13 cellular contexts compared by ENCODE assay signal in genomic region chr1:43868741-43869067, GRCh38.
DNase-seq lines count a peak whose midpoint lies in the region; ATAC-seq and TF ChIP-seq lines count a peak whose summit lies in the region.
"Had no signal": no experiment of that assay in that cellular context is flagged by ENCODE, and none has a peak within 500 bp of the region (broad histone marks: within the 10 kb centered on the region; RNA-seq: fewer than 3 reads in every experiment).

No MANE protein-coding gene starts in this region.

- H3K27ac ChIP-seq in heart right ventricle: peak overlapping the region in 8 of 10 donors; percentile 55 to 78 (median 69)
- H3K27ac ChIP-seq in H9 (ENCODE audit: insufficient read length, low read depth, low read length): no peak overlapping the region
- H3K27ac ChIP-seq: colonic mucosa, suprapubic skin had no signal

- intact Hi-C loops in heart right ventricle (cut with DNase I): no loop called here
- intact Hi-C loops in activated T-helper 1 cell treated with anti-CD3 and anti-CD28 coated beads, Interleukin-12 subunit alpha, Interleukin-12 subunit beta, Interleukin-2, Interleukin-4 antibody, amounts not matched to agents 30 ng/mL and 10 ng/mL and 1 ng/mL, durations not matched to agents 14 hours and 24 hours and 36 hours (cut with micrococcal nuclease): no loop called here

- no peaks in the 10 kb centered on the region for H3K23me2 ChIP-seq in H9 (ENCODE audit: insufficient read length, low read depth, low read length, poor library complexity, severe bottlenecking)

- no peak overlapping the region for H2AFZ ChIP-seq in H9 (ENCODE audit: low read length)

- no peak overlapping the region for H3K23ac ChIP-seq in H9 (ENCODE audit: insufficient read length, low read depth, low read length)

- no peak overlapping the region for H2BK120ac ChIP-seq in H9 (ENCODE audit: low read depth, low read length, poor library complexity, severe bottlenecking)

- no peak overlapping the region for H3K4me2 ChIP-seq in H9 (ENCODE audit: insufficient read depth, insufficient read length, low read length)

- H3K4me1 ChIP-seq in adipocyte (ENCODE audit: control insufficient read depth, insufficient read depth, low read length): peaks cover 16% of the 10 kb centered on the region
- H3K4me1 ChIP-seq in heart right ventricle: peaks cover 0 to 55% (median 37%) of the 10 kb centered on the region in 9 donors
- H3K4me1 ChIP-seq in H9 (ENCODE audit: insufficient read depth, low read length): no peaks in the 10 kb centered on the region
- H3K4me1 ChIP-seq: colonic mucosa had no signal

- no peak overlapping the region for H3K9ac ChIP-seq in adipocyte (ENCODE audit: low read length)
- no peak overlapping the region for H3K9ac ChIP-seq in H9 (ENCODE audit: extremely low read depth, insufficient read length, low read length)

- ATAC-seq in activated T-cell treated with anti-CD3 and anti-CD28 coated beads, Interleukin-2, amount 50 U/mL, for 72 hours (replicated peaks in 1 of 2): no peak
- peak; percentile 75 to 93 (median 83) for ATAC-seq in heart right ventricle
- ATAC-seq: naive thymus-derived CD8-positive, alpha-beta T cell had no signal

- no peak overlapping the region for H2BK20ac ChIP-seq in H9 (ENCODE audit: low read depth, low read length, poor library complexity, severe bottlenecking)

- no peak for DNase-seq in activated T-cell treated with anti-CD3 and anti-CD28 coated beads, Interleukin-2, amount 50 U/mL, for 72 hours
- DNase-seq in activated T-cell treated with anti-CD3 and anti-CD28 coated beads, Interleukin-2, amount 50 U/mL, for 1 hour: no peak
- peak; percentile 65 for DNase-seq in adipocyte (ENCODE audit: low read depth)
- DNase-seq in heart right ventricle: peak in 1 of 2 donors; percentile 85
- peak; percentile 42 for DNase-seq in stromal cell of bone marrow (ENCODE audit: low read depth)
- no peak for DNase-seq in H9
- DNase-seq in activated T-helper 1 cell treated with anti-CD3 and anti-CD28 coated beads, Interleukin-12 subunit alpha, Interleukin-12 subunit beta, Interleukin-2, Interleukin-4 antibody, amounts not matched to agents 30 ng/mL and 10 ng/mL and 1 ng/mL, durations not matched to agents 14 hours and 24 hours and 36 hours (ENCODE audit: low spot score): no peak
- DNase-seq in NK-92 treated with Interleukin-12 subunit alpha and Interleukin-12 subunit beta, amount 100 ng/mL, for 24 hours (lab: John Stamatoyannopoulos, UW): no peak
- DNase-seq: colonic mucosa; GDM1; GOT3; naive thymus-derived CD8-positive, alpha-beta T cell had no signal

- no peaks in the 10 kb centered on the region for H3K27me3 ChIP-seq in adipocyte (replicated peaks; ENCODE audit: control insufficient read depth, insufficient read depth, low read length)
- H3K27me3 ChIP-seq in heart right ventricle: no peaks in the 10 kb centered on the region
- H3K27me3 ChIP-seq in H9 (ENCODE audit: insufficient read depth, low read length): no peaks in the 10 kb centered on the region
- H3K27me3 ChIP-seq: colonic mucosa, suprapubic skin had no signal

- no peaks in the 10 kb centered on the region for H3K9me3 ChIP-seq in adipocyte (ENCODE audit: control insufficient read depth, low read length)
- no peaks in the 10 kb centered on the region for H3K9me3 ChIP-seq in heart right ventricle
- no peaks in the 10 kb centered on the region for H3K9me3 ChIP-seq in H9 (ENCODE audit: control insufficient read depth, low read depth, low read length)
- H3K9me3 ChIP-seq: colonic mucosa, suprapubic skin had no signal

- H2AK5ac ChIP-seq in H9 (ENCODE audit: insufficient read length, low read length): no peak overlapping the region

- no peak overlapping the region for H4K8ac ChIP-seq in H9 (replicated peaks; ENCODE audit: insufficient read length, low read depth, low read length)

- peaks cover 51% of the 10 kb centered on the region for H3K4me1 Mint-ChIP-seq in activated T-cell treated with anti-CD3 and anti-CD28 coated beads, Interleukin-2, amount 50 U/mL, for 72 hours (ENCODE audit: low read depth)
- peaks cover 0 to 4% of the 10 kb centered on the region in 2 experiments; a peak in 2 of 4 replicates for H3K4me1 Mint-ChIP-seq in H9
- peaks cover 41% of the 10 kb centered on the region for H3K4me1 Mint-ChIP-seq in activated T-helper 1 cell treated with anti-CD3 and anti-CD28 coated beads, Interleukin-12 subunit alpha, Interleukin-12 subunit beta, Interleukin-2, Interleukin-4 antibody, amounts not matched to agents 30 ng/mL and 10 ng/mL and 1 ng/mL, durations not matched to agents 14 hours and 24 hours and 36 hours (ENCODE audit: low read depth)

- H2BK12ac ChIP-seq in H9 (ENCODE audit: insufficient read length, low read depth, low read length): no peak overlapping the region

- H3K4me3 ChIP-seq in adipocyte (ENCODE audit: low read length) (peak overlapping the region; percentile 31), heart right ventricle (no peak overlapping the region)
- H3K4me3 ChIP-seq: colonic mucosa, suprapubic skin had no signal

- H3K79me2 ChIP-seq in H9 (ENCODE audit: insufficient read depth, low read length): no peaks in the 10 kb centered on the region

- H3K36me3 Mint-ChIP-seq in activated T-cell treated with anti-CD3 and anti-CD28 coated beads, Interleukin-2, amount 50 U/mL, for 72 hours (ENCODE audit: insufficient read depth in 2 of 2): peaks cover 3% of the 10 kb centered on the region in 2 donors
- no peaks in the 10 kb centered on the region for H3K36me3 Mint-ChIP-seq in H9 (ENCODE audit: insufficient read depth in 1 of 3, low read depth in 3 of 3)
- no peaks in the 10 kb centered on the region for H3K36me3 Mint-ChIP-seq in activated T-helper 1 cell treated with anti-CD3 and anti-CD28 coated beads, Interleukin-12 subunit alpha, Interleukin-12 subunit beta, Interleukin-2, Interleukin-4 antibody, amounts not matched to agents 30 ng/mL and 10 ng/mL and 1 ng/mL, durations not matched to agents 14 hours and 24 hours and 36 hours (ENCODE audit: low read depth)

- no peak for TF ChIP-seq CTCF in heart right ventricle (IDR thresholded peaks at IDR 0.05)
- no peak for TF ChIP-seq CTCF in H9 (conservative IDR thresholded peaks at IDR 0.05)

- H4K5ac ChIP-seq in H9 (ENCODE audit: insufficient read length, low read depth, low read length): no peak overlapping the region

- H3K56ac ChIP-seq in H9 (ENCODE audit: insufficient read length, low read depth, low read length): no peak overlapping the region

- H3K4ac ChIP-seq in H9 (ENCODE audit: low read depth, low read length): no peak overlapping the region

- H4K91ac ChIP-seq in H9 (ENCODE audit: insufficient read length, low read depth, low read length): no peak overlapping the region

- H3K14ac ChIP-seq in H9 (ENCODE audit: insufficient read depth, low read length): no peak overlapping the region

- no peak overlapping the region for H3T11ph ChIP-seq in H9 (ENCODE audit: low read length)

- H2BK5ac ChIP-seq in H9 (ENCODE audit: insufficient read length, low read length): no peak overlapping the region

- no peak overlapping the region for H3K18ac ChIP-seq in H9 (ENCODE audit: insufficient read length, low read depth, low read length)

- no peak overlapping the region for H3K4me3 Mint-ChIP-seq in activated T-cell treated with anti-CD3 and anti-CD28 coated beads, Interleukin-2, amount 50 U/mL, for 72 hours
- no peak overlapping the region for H3K4me3 Mint-ChIP-seq in H9
- no peak overlapping the region for H3K4me3 Mint-ChIP-seq in activated T-helper 1 cell treated with anti-CD3 and anti-CD28 coated beads, Interleukin-12 subunit alpha, Interleukin-12 subunit beta, Interleukin-2, Interleukin-4 antibody, amounts not matched to agents 30 ng/mL and 10 ng/mL and 1 ng/mL, durations not matched to agents 14 hours and 24 hours and 36 hours
- H3K4me3 Mint-ChIP-seq: naive thymus-derived CD8-positive, alpha-beta T cell had no signal

- H3K36me3 ChIP-seq in adipocyte (ENCODE audit: control insufficient read depth, insufficient read depth, low read length, severe bottlenecking): no peaks in the 10 kb centered on the region
- H3K36me3 ChIP-seq in heart right ventricle: no peaks in the 10 kb centered on the region
- H3K36me3 ChIP-seq: colonic mucosa, suprapubic skin had no signal

- no peaks in the 10 kb centered on the region for H3K27me3 Mint-ChIP-seq in activated T-cell treated with anti-CD3 and anti-CD28 coated beads, Interleukin-2, amount 50 U/mL, for 72 hours (ENCODE audit: low read depth)
- H3K27me3 Mint-ChIP-seq in H9 (ENCODE audit: low read depth): no peaks in the 10 kb centered on the region
- H3K27me3 Mint-ChIP-seq in activated T-helper 1 cell treated with anti-CD3 and anti-CD28 coated beads, Interleukin-12 subunit alpha, Interleukin-12 subunit beta, Interleukin-2, Interleukin-4 antibody, amounts not matched to agents 30 ng/mL and 10 ng/mL and 1 ng/mL, durations not matched to agents 14 hours and 24 hours and 36 hours (ENCODE audit: insufficient read depth): peaks cover 2% of the 10 kb centered on the region
- H3K27me3 Mint-ChIP-seq: naive thymus-derived CD8-positive, alpha-beta T cell had no signal

- no peak overlapping the region for H2BK15ac ChIP-seq in H9 (ENCODE audit: low read depth, low read length)

- H3K27ac Mint-ChIP-seq in activated T-cell treated with anti-CD3 and anti-CD28 coated beads, Interleukin-2, amount 50 U/mL, for 72 hours: peak overlapping the region; percentile 79
- H3K27ac Mint-ChIP-seq in H9: no peak overlapping the region
- H3K27ac Mint-ChIP-seq in activated T-helper 1 cell treated with anti-CD3 and anti-CD28 coated beads, Interleukin-12 subunit alpha, Interleukin-12 subunit beta, Interleukin-2, Interleukin-4 antibody, amounts not matched to agents 30 ng/mL and 10 ng/mL and 1 ng/mL, durations not matched to agents 14 hours and 24 hours and 36 hours: no peak overlapping the region

- no peaks in the 10 kb centered on the region for H4K20me1 ChIP-seq in H9 (ENCODE audit: control insufficient read depth, insufficient read depth, insufficient read length)

- 3 to 15% methylated on average over 2 of the region's 2 CpGs for WGBS in heart right ventricle, 2 donors
- no CpG with 5 or more reads among the region's 2 CpGs for WGBS in H9 (ENCODE audit: extremely low coverage, insufficient read length, low lambda C conversion rate)

- H3K79me1 ChIP-seq in H9 (ENCODE audit: insufficient read depth, low read depth, low read length, poor library complexity, severe bottlenecking): no peaks in the 10 kb centered on the region

- H3K9me3 Mint-ChIP-seq in activated T-cell treated with anti-CD3 and anti-CD28 coated beads, Interleukin-2, amount 50 U/mL, for 72 hours: no peaks in the 10 kb centered on the region
- no peaks in the 10 kb centered on the region for H3K9me3 Mint-ChIP-seq in H9
- H3K9me3 Mint-ChIP-seq in activated T-helper 1 cell treated with anti-CD3 and anti-CD28 coated beads, Interleukin-12 subunit alpha, Interleukin-12 subunit beta, Interleukin-2, Interleukin-4 antibody, amounts not matched to agents 30 ng/mL and 10 ng/mL and 1 ng/mL, durations not matched to agents 14 hours and 24 hours and 36 hours: no peaks in the 10 kb centered on the region
- H3K9me3 Mint-ChIP-seq: naive thymus-derived CD8-positive, alpha-beta T cell had no signal

Comparison
In these comparisons a context has a peak if more than half of its experiments do, and no peak if none do; other contexts are left out.
1. ATAC-seq: peak in heart right ventricle (8 of 8); none in activated T-cell treated with anti-CD3 and anti-CD28 coated beads, Interleukin-2, amount 50 U/mL, for 72 hours (0 of 2).
2. DNase-seq: peak in adipocyte (single experiment) and stromal cell of bone marrow (single experiment); none in activated T-cell treated with anti-CD3 and anti-CD28 coated beads, Interleukin-2, amount 50 U/mL, for 72 hours (0 of 2), activated T-cell treated with anti-CD3 and anti-CD28 coated beads, Interleukin-2, amount 50 U/mL, for 1 hour (single experiment), H9 (single experiment), activated T-helper 1 cell treated with anti-CD3 and anti-CD28 coated beads, Interleukin-12 subunit alpha, Interleukin-12 subunit beta, Interleukin-2, Interleukin-4 antibody, amounts not matched to agents 30 ng/mL and 10 ng/mL and 1 ng/mL, durations not matched to agents 14 hours and 24 hours and 36 hours (single experiment) and NK-92 treated with Interleukin-12 subunit alpha and Interleukin-12 subunit beta, amount 100 ng/mL, for 24 hours (single experiment).